ENCODE assay signal across 1 cellular context in genomic region chr9:110256392-110257096, GRCh38.
A peak's percentile ranks its signal among the peaks of the same experiment; 100 is the strongest.
TF ChIP-seq lines count a peak whose summit lies in the region.

TXN (minus strand) TSS chr9:110256507; CDS start chr9:110256435, 72 bp downstream.

TF ChIP-seq in GM12878, 131 proteins besides CTCF, POLR2A, EP300 and RAD21 (continued from another document and continues in another):
- TF ChIP-seq, protein P1, sequence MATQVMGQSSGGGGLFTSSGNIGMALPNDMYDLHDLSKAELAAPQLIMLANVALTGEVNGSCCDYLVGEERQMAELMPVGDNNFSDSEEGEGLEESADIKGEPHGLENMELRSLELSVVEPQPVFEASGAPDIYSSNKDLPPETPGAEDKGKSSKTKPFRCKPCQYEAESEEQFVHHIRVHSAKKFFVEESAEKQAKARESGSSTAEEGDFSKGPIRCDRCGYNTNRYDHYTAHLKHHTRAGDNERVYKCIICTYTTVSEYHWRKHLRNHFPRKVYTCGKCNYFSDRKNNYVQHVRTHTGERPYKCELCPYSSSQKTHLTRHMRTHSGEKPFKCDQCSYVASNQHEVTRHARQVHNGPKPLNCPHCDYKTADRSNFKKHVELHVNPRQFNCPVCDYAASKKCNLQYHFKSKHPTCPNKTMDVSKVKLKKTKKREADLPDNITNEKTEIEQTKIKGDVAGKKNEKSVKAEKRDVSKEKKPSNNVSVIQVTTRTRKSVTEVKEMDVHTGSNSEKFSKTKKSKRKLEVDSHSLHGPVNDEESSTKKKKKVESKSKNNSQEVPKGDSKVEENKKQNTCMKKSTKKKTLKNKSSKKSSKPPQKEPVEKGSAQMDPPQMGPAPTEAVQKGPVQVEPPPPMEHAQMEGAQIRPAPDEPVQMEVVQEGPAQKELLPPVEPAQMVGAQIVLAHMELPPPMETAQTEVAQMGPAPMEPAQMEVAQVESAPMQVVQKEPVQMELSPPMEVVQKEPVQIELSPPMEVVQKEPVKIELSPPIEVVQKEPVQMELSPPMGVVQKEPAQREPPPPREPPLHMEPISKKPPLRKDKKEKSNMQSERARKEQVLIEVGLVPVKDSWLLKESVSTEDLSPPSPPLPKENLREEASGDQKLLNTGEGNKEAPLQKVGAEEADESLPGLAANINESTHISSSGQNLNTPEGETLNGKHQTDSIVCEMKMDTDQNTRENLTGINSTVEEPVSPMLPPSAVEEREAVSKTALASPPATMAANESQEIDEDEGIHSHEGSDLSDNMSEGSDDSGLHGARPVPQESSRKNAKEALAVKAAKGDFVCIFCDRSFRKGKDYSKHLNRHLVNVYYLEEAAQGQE (IDR thresholded peaks at IDR 0.05; ENCODE audit: low read depth, low read length), result peak; percentile 44; the same call in 1 of the 2 replicates
- no peak for TF ChIP-seq SUZ12 (IDR thresholded peaks at IDR 0.05; ENCODE audit: unreplicated experiment)
- TF ChIP-seq USF1 (IDR thresholded peaks at IDR 0.05; ENCODE audit: borderline replicate concordance, extremely low read length, insufficient read depth, low read depth, low read length), result peak; percentile 55
- no peak for TF ChIP-seq SREBF2 (IDR thresholded peaks at IDR 0.05; ENCODE audit: low read length)
- TF ChIP-seq, protein P2, sequence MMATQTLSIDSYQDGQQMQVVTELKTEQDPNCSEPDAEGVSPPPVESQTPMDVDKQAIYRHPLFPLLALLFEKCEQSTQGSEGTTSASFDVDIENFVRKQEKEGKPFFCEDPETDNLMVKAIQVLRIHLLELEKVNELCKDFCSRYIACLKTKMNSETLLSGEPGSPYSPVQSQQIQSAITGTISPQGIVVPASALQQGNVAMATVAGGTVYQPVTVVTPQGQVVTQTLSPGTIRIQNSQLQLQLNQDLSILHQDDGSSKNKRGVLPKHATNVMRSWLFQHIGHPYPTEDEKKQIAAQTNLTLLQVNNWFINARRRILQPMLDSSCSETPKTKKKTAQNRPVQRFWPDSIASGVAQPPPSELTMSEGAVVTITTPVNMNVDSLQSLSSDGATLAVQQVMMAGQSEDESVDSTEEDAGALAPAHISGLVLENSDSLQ (IDR thresholded peaks at IDR 0.05), result peak; percentile 45; the same call in 1 of the 2 replicates
- no peak for TF ChIP-seq FOS (IDR thresholded peaks at IDR 0.05; ENCODE audit: borderline replicate concordance, extremely low read depth, insufficient read length)
- TF ChIP-seq HDAC6 (IDR thresholded peaks at IDR 0.05; ENCODE audit: unreplicated experiment), result no peak
- TF ChIP-seq ZNF274 (IDR thresholded peaks at IDR 0.05; ENCODE audit: insufficient read depth, insufficient read length), result no peak
- no peak for TF ChIP-seq TARDBP (IDR thresholded peaks at IDR 0.05; ENCODE audit: borderline replicate concordance)
- no peak for TF ChIP-seq NFYA (IDR thresholded peaks at IDR 0.05; ENCODE audit: borderline replicate concordance, low read depth, low read length)
- TF ChIP-seq CHD2 (IDR thresholded peaks at IDR 0.05; ENCODE audit: borderline replicate concordance, low read depth, low read length), result peak; percentile 34; the same call in 1 of the 2 replicates
- no peak for TF ChIP-seq SIX5 (IDR thresholded peaks at IDR 0.05; ENCODE audit: low read depth, low read length, severe bottlenecking)
- peak; percentile 81; the same call in 1 of the 2 replicates for TF ChIP-seq HDGF (IDR thresholded peaks at IDR 0.05)
- TF ChIP-seq GATAD2B (conservative IDR thresholded peaks at IDR 0.05; ENCODE audit: low read depth), result peak; percentile 65; the same call in 1 of the 2 replicates
- no peak; the same call in 1 of the 2 replicates for TF ChIP-seq SMARCA5 (IDR thresholded peaks at IDR 0.05)
- no peak for TF ChIP-seq RCOR1 (conservative IDR thresholded peaks at IDR 0.05; ENCODE audit: low read depth, low read length)
- TF ChIP-seq MXI1 (IDR thresholded peaks at IDR 0.05; ENCODE audit: low read depth, low read length), result peak; percentile 89
- peak; percentile 83; the same call in 1 of the 2 replicates for TF ChIP-seq YY1 (IDR thresholded peaks at IDR 0.05; ENCODE audit: low read depth, low read length)
- TF ChIP-seq, protein P3, sequence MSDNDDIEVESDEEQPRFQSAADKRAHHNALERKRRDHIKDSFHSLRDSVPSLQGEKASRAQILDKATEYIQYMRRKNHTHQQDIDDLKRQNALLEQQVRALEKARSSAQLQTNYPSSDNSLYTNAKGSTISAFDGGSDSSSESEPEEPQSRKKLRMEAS (IDR thresholded peaks at IDR 0.05; ENCODE audit: low read depth, low read length), result peak; percentile 37
- peak; percentile 7 for TF ChIP-seq SP1 (IDR thresholded peaks at IDR 0.05; ENCODE audit: low read depth, low read length)
- peak; percentile 74 for TF ChIP-seq ZNF687 (IDR thresholded peaks at IDR 0.05)
- no peak for TF ChIP-seq CBX3 (IDR thresholded peaks at IDR 0.05; ENCODE audit: borderline replicate concordance, low read depth)
- no peak for TF ChIP-seq ETV6 (conservative IDR thresholded peaks at IDR 0.05 in 1 of 2, IDR thresholded peaks at IDR 0.05 in 1 of 2; ENCODE audit: borderline replicate concordance in 1 of 2, low read depth in 1 of 2)
- TF ChIP-seq SMAD1 (IDR thresholded peaks at IDR 0.05; ENCODE audit: low read depth, partially characterized antibody), result peak; percentile 51
- no peak for TF ChIP-seq SMC3 (IDR thresholded peaks at IDR 0.05; ENCODE audit: borderline replicate concordance, low read length)
- TF ChIP-seq NR2C1 (IDR thresholded peaks at IDR 0.05), result peak; percentile 67
- TF ChIP-seq CBFB (IDR thresholded peaks at IDR 0.05; ENCODE audit: low read depth), result peak; percentile 46; the same call in 1 of the 2 replicates
- no peak; the same call in 1 of the 2 replicates for TF ChIP-seq ASH2L (IDR thresholded peaks at IDR 0.05; ENCODE audit: borderline replicate concordance, low read depth)
- TF ChIP-seq SMAD5 (IDR thresholded peaks at IDR 0.05; ENCODE audit: low read depth), result peak; percentile 97
- no peak for TF ChIP-seq TCF12 (IDR thresholded peaks at IDR 0.05; ENCODE audit: low read depth, low read length)
- TF ChIP-seq PML (IDR thresholded peaks at IDR 0.05; ENCODE audit: low read length), result peak; percentile 95
- TF ChIP-seq, protein P4, sequence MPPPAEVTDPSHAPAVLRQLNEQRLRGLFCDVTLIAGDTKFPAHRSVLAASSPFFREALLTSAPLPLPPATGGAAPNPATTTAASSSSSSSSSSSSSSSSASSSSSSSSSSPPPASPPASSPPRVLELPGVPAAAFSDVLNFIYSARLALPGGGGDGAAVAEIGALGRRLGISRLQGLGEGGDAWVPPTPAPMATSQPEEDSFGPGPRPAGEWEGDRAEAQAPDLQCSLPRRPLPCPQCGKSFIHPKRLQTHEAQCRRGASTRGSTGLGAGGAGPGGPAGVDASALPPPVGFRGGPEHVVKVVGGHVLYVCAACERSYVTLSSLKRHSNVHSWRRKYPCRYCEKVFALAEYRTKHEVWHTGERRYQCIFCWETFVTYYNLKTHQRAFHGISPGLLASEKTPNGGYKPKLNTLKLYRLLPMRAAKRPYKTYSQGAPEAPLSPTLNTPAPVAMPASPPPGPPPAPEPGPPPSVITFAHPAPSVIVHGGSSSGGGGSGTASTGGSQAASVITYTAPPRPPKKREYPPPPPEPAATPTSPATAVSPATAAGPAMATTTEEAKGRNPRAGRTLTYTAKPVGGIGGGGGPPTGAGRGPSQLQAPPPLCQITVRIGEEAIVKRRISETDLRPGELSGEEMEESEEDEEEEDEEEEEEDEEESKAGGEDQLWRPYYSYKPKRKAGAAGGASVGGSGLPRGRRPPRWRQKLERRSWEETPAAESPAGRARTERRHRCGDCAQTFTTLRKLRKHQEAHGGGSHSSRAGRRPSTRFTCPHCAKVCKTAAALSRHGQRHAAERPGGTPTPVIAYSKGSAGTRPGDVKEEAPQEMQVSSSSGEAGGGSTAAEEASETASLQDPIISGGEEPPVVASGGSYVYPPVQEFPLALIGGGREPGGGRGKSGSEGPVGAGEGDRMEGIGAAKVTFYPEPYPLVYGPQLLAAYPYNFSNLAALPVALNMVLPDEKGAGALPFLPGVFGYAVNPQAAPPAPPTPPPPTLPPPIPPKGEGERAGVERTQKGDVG (CRISPR knock-in tag; IDR thresholded peaks at IDR 0.05), result no peak
- no peak for TF ChIP-seq TCF7 (IDR thresholded peaks at IDR 0.05; ENCODE audit: borderline replicate concordance)
- TF ChIP-seq ZNF207 (IDR thresholded peaks at IDR 0.05; ENCODE audit: borderline replicate concordance), result 0 out of 2 replicates have a peak, but pooled peaks have one; percentile 33
- no peak for TF ChIP-seq HCFC1 (IDR thresholded peaks at IDR 0.05; ENCODE audit: low read length)
- no peak for TF ChIP-seq NFIC (IDR thresholded peaks at IDR 0.05; ENCODE audit: low read depth, low read length)
- 0 out of 2 replicates have a peak, but pooled peaks have one; percentile 41 for TF ChIP-seq RELB (IDR thresholded peaks at IDR 0.05; ENCODE audit: low read depth)
- TF ChIP-seq SIN3A (IDR thresholded peaks at IDR 0.05; ENCODE audit: low read depth, low read length), result no peak
- TF ChIP-seq IKZF1 (conservative IDR thresholded peaks at IDR 0.05), result peak; percentile 82
- no peak; the same call in 1 of the 2 replicates for TF ChIP-seq STAT1 (conservative IDR thresholded peaks at IDR 0.05)
- TF ChIP-seq, protein P5, sequence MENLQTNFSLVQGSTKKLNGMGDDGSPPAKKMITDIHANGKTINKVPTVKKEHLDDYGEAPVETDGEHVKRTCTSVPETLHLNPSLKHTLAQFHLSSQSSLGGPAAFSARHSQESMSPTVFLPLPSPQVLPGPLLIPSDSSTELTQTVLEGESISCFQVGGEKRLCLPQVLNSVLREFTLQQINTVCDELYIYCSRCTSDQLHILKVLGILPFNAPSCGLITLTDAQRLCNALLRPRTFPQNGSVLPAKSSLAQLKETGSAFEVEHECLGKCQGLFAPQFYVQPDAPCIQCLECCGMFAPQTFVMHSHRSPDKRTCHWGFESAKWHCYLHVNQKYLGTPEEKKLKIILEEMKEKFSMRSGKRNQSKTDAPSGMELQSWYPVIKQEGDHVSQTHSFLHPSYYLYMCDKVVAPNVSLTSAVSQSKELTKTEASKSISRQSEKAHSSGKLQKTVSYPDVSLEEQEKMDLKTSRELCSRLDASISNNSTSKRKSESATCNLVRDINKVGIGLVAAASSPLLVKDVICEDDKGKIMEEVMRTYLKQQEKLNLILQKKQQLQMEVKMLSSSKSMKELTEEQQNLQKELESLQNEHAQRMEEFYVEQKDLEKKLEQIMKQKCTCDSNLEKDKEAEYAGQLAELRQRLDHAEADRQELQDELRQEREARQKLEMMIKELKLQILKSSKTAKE (IDR thresholded peaks at IDR 0.05; ENCODE audit: low read depth, poor library complexity, severe bottlenecking), result peak; percentile 34
- TF ChIP-seq YBX1 (IDR thresholded peaks at IDR 0.05), result no peak
- no peak; the same call in 1 of the 2 replicates for TF ChIP-seq NR2F1 (conservative IDR thresholded peaks at IDR 0.05)
